8 cellular contexts compared by ENCODE assay signal in genomic region chr20:63979221-63979548, GRCh38. TPM values are rescaled to one million over a fixed set of nuclear protein-coding genes. Genes with fewer than 3 reads are reported as not detected.
DNase-seq lines count a peak whose midpoint lies in the region; ATAC-seq and TF ChIP-seq lines count a peak whose summit lies in the region.

No MANE protein-coding gene starts in this region.

- intact Hi-C loops in sigmoid colon (cut with DNase I) = loop anchor here (10.0 kb wide), 2 partner anchors 324 to 764 kb away; partner anchors contain the start of genes RTEL1, STMN3 and YTHDF1
- intact Hi-C loops in head of caudate nucleus (cut with DNase I) = no loop called here

- TF ChIP-seq POLR2A in sigmoid colon (IDR thresholded peaks at IDR 0.05) = no peak

- H3K27me3 ChIP-seq in GM23248 (replicated peaks; ENCODE audit: insufficient read depth) (no peaks in the 10 kb centered on the region), sigmoid colon (peaks cover 0 to 12% (median 7%) of the 10 kb centered on the region in 3 donors)

- no peaks in the 10 kb centered on the region for H4K20me1 ChIP-seq in GM23248 (ENCODE audit: insufficient read depth)

- H3K4me1 ChIP-seq in GM23248 (ENCODE audit: insufficient read depth) (peaks cover 14% of the 10 kb centered on the region), sigmoid colon (peaks cover 0 to 47% (median 43%) of the 10 kb centered on the region in 4 donors)

- H3K36me3 Mint-ChIP-seq in glutamatergic neuron (ENCODE audit: unreplicated experiment) = no peaks in the 10 kb centered on the region

- H3K4me3 ChIP-seq in GM23248 (peak overlapping the region; percentile 56), sigmoid colon (peak overlapping the region; percentile 36 to 65 (median 59))

- peak overlapping the region; percentile 61 for H3K4me3 Mint-ChIP-seq in glutamatergic neuron (ENCODE audit: unreplicated experiment)

- H2AFZ ChIP-seq in GM23248 = peak overlapping the region; percentile 79

- no peak overlapping the region for H3K9ac ChIP-seq in GM23248

- in situ Hi-C loops in GM23248 (cut with MboI) = no loop called here

- DNase-seq in GM23248 (no peak), glutamatergic neuron (no peak), sigmoid colon (no peak), head of caudate nucleus (no peak), COR-L47 (lab: John Stamatoyannopoulos, UW) (no peak)
- no peak for DNase-seq in stimulated activated CD4-positive, alpha-beta T cell treated with anti-CD3 and anti-CD28 coated beads, Interleukin-1b, Interleukin-23, amount 100 ng/mL, for 48 hours

- no peaks in the 10 kb centered on the region for H3F3A ChIP-seq in GM23248 (ENCODE audit: insufficient read depth)

- WGBS in GM23248 (ENCODE audit: low coverage in 1 of 2, low lambda C conversion rate in 2 of 2, missing lambda C conversion rate in 2 of 2), 2 experiments = 2 to 3% methylated on average over 7 to 18 of the region's 45 CpGs
- WGBS in sigmoid colon, 2 donors = 0 to 1% methylated on average over 45 of the region's 45 CpGs

- TF ChIP-seq EP300 in sigmoid colon (IDR thresholded peaks at IDR 0.05) = no peak

- H3K9me3 ChIP-seq in GM23248 (ENCODE audit: low read depth) (no peaks in the 10 kb centered on the region), sigmoid colon (no peaks in the 10 kb centered on the region)

- no peak for TF ChIP-seq CTCF in VCaP (conservative IDR thresholded peaks at IDR 0.05)
- no peak for TF ChIP-seq CTCF in glutamatergic neuron (IDR thresholded peaks at IDR 0.05; ENCODE audit: partially characterized antibody, unreplicated experiment)
- TF ChIP-seq CTCF in sigmoid colon (IDR thresholded peaks at IDR 0.05) = no peak

- no peaks in the 10 kb centered on the region for H3K9me2 ChIP-seq in GM23248 (ENCODE audit: insufficient read depth)

- H3K9me3 Mint-ChIP-seq in glutamatergic neuron (ENCODE audit: unreplicated experiment) = peaks cover 7% of the 10 kb centered on the region

- H3K27ac ChIP-seq in GM23248 = no peak overlapping the region
- peak overlapping the region; percentile 100 for H3K27ac ChIP-seq in VCaP
- H3K27ac ChIP-seq in sigmoid colon = peak overlapping the region; percentile 38 to 88 (median 72)

- H3K36me3 ChIP-seq in GM23248 (ENCODE audit: low read depth) = peaks cover 6% of the 10 kb centered on the region; the same call in 1 of the 2 replicates
- H3K36me3 ChIP-seq in sigmoid colon = peaks cover 0 to 7% (median under 1%) of the 10 kb centered on the region in 4 donors

- peaks cover 8% of the 10 kb centered on the region for H3K4me1 Mint-ChIP-seq in glutamatergic neuron (ENCODE audit: low read depth, unreplicated experiment)

- H3K27me3 Mint-ChIP-seq in glutamatergic neuron (ENCODE audit: unreplicated experiment) = peaks cover 14% of the 10 kb centered on the region

- peak overlapping the region; percentile 74 for H3K4me2 ChIP-seq in GM23248 (ENCODE audit: unreplicated experiment)

- peaks cover 30% of the 10 kb centered on the region for H3K79me2 ChIP-seq in GM23248 (ENCODE audit: insufficient read depth)

- H3K27ac Mint-ChIP-seq in glutamatergic neuron (ENCODE audit: unreplicated experiment) = no peak overlapping the region

- ATAC-seq in HG03108 (IDR thresholded peaks at IDR 0.05; ENCODE audit: unreplicated experiment) = no peak

RNA-seq across cellular contexts. Expression of gene SAMD10, which starts 0.3 kb away (rescaled TPM):
- 0.38 and 1.3 TPM in 2 replicates for total RNA-seq in GM23248 (2014; rRNA removed; shearing (Covaris generic))
- 1.3 and 1.7 TPM in 2 replicates for polyA plus RNA-seq in GM23248 (2016; fragmentation: Nextera tagmentation; extraction: Ambion mirVana)
- total RNA-seq in glutamatergic neuron (ENCODE audit: unreplicated experiment) = 3.1 TPM
- 1 to 10 TPM in 3 of 4 donors, under 1 TPM in 1; 0.68 to 8.3 (median 1.9) TPM for total RNA-seq in sigmoid colon
- polyA plus RNA-seq in sigmoid colon = 1 to 10 TPM; 2.8 to 8.7 (median 4.2) TPM

RNA-seq across cellular contexts. Expression of gene PRPF6, which starts 1.7 kb away (rescaled TPM):
- total RNA-seq in GM23248 (2014; rRNA removed; shearing (Covaris generic)) = 39.0 and 47.1 TPM in 2 replicates
- 54.8 and 59.4 TPM in 2 replicates for polyA plus RNA-seq in GM23248 (2016; fragmentation: Nextera tagmentation; extraction: Ambion mirVana)
- 60.9 TPM for total RNA-seq in glutamatergic neuron (ENCODE audit: unreplicated experiment)
- total RNA-seq in sigmoid colon = 10 to 100 TPM; 42.3 to 52.1 (median 46.9) TPM
- 10 to 100 TPM; 23.4 to 59.9 (median 26.4) TPM for polyA plus RNA-seq in sigmoid colon

RNA-seq across cellular contexts. Expression of gene ZNF512B, which starts 9.5 kb away (rescaled TPM):
- 16.4 and 16.6 TPM in 2 replicates for total RNA-seq in GM23248 (2014; rRNA removed; shearing (Covaris generic))
- 1.2 and 1.5 TPM in 2 replicates for polyA plus RNA-seq in GM23248 (2016; fragmentation: Nextera tagmentation; extraction: Ambion mirVana)
- 32.2 TPM for total RNA-seq in glutamatergic neuron (ENCODE audit: unreplicated experiment)
- total RNA-seq in sigmoid colon = 10 to 100 TPM in 2 of 4 donors, 1 to 10 TPM in 2; 5.1 to 10.8 (median 9.0) TPM
- polyA plus RNA-seq in sigmoid colon = 1 to 10 TPM in 2 of 3 donors, under 1 TPM in 1; 0.23 to 5.5 (median 1.2) TPM

RNA-seq across cellular contexts. Expression of gene UCKL1, which starts 23.0 kb away (rescaled TPM):
- total RNA-seq in GM23248 (2014; rRNA removed; shearing (Covaris generic)) = 17.6 and 21.5 TPM in 2 replicates
- polyA plus RNA-seq in GM23248 (2016; fragmentation: Nextera tagmentation; extraction: Ambion mirVana) (28.8 and 33.4 TPM in 2 replicates), sigmoid colon (10 to 100 TPM; 22.8 to 45.6 (median 26.1) TPM)
- total RNA-seq in glutamatergic neuron (ENCODE audit: unreplicated experiment) (130 TPM), sigmoid colon (10 to 100 TPM; 21.1 to 36.3 (median 24.9) TPM)

RNA-seq across cellular contexts. Expression of gene C20orf204, which starts 56.8 kb away (rescaled TPM):
- 0.32 and 0.51 TPM in 2 replicates for total RNA-seq in GM23248 (2014; rRNA removed; shearing (Covaris generic))
- polyA plus RNA-seq in GM23248 (2016; fragmentation: Nextera tagmentation; extraction: Ambion mirVana) (0.09 and 0.14 TPM in 2 replicates), sigmoid colon (1 to 10 TPM in 1 of 3 donors, not detected in 2; 1.7 TPM)
- total RNA-seq in glutamatergic neuron (ENCODE audit: unreplicated experiment) (3.9 TPM), sigmoid colon (1 to 10 TPM in 1 of 4 donors, under 1 TPM in 3; under 0.01 to 1.1 (median 0.37) TPM)
